ENCODE assay signal across 21 cellular contexts in the genomic region with DNA sequence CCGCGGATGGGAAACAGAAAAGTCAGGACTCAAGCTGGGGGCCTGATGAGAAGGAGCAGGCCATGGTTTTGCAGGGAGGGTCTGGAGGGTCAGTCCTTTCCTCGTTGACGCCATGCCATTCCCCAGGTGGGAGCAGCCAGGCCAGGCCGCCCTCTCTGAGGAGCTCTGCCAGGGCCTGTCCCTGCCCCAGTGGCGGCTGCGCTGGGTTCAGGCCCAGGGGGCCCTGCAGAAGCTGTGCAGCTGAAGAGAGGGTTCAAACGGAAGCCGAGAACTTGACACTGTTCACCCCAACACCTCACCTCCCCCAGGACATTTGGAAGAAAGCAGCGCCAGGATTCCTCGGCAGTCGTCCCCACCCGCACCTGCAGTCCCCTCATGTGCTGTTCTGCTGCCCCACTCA. TPM values are rescaled to one million over a fixed set of nuclear protein-coding genes. Genes with fewer than 3 reads are reported as not detected.
DNase-seq lines count a peak whose midpoint lies in the region; ATAC-seq, FAIRE-seq and TF ChIP-seq lines count a peak whose summit lies in the region.
"Had no signal": no experiment of that assay in that cellular context is flagged by ENCODE, and none has a peak within 500 bp of the region (broad histone marks: within the 10 kb centered on the region; RNA-seq: fewer than 3 reads in every experiment).

No MANE protein-coding gene starts in this region.

- DNase-seq in T-helper 2 cell treated with Interferon-gamma antibody and Interleukin-4, amounts not matched to agents 5 μg/mL and 100 μg/mL, for 36 hours (ENCODE audit: low spot score): no peak
- no peak for DNase-seq in T-helper 2 cell
- no peak for DNase-seq in stimulated activated naive CD8-positive, alpha-beta T cell treated with anti-CD3 and anti-CD28 coated beads, Interleukin-15, amount 100 ng/mL, for 72 hours
- DNase-seq in stimulated activated naive CD8-positive, alpha-beta T cell treated with anti-CD3 and anti-CD28 coated beads, Interleukin-15, Interleukin-2, amounts not matched to agents 100 U/mL and 50 U/mL, for 24 hours: no peak
- no peak for DNase-seq in nephron progenitor cell
- no peak for DNase-seq in A172 (ENCODE audit: low spot score)
- no peak for DNase-seq in D721Med (ENCODE audit: insufficient read length, low spot score)
- DNase-seq in activated CD8-positive, alpha-beta memory T cell treated with anti-CD3 and anti-CD28 coated beads, Interleukin-2, amount 10 ng/mL, durations not matched to agents 7 days and 5 days: no peak
- DNase-seq: 8988T, IMR-90, NCI-H1048, NCI-H1417, NCI-H1694, NCI-H2081, NCI-H2227 treated with DMSO at 0.1 percent for 48 hours, NCI-H526 treated with DMSO at 0.1 percent for 48 hours, PC-9, RPMI8226, SHP77 treated with DMSO at 0.1 percent for 48 hours had no signal

- no peak overlapping the region for H3K4me3 Mint-ChIP-seq in T-helper 2 cell treated with Interferon-gamma antibody and Interleukin-4, amounts not matched to agents 5 μg/mL and 100 μg/mL, for 36 hours
- no peak overlapping the region for H3K4me3 Mint-ChIP-seq in stimulated activated naive CD8-positive, alpha-beta T cell treated with anti-CD3 and anti-CD28 coated beads, Interleukin-15, amount 100 ng/mL, for 72 hours
- H3K4me3 Mint-ChIP-seq in nephron progenitor cell: no peak overlapping the region
- no peak overlapping the region for H3K4me3 Mint-ChIP-seq in activated CD8-positive, alpha-beta memory T cell treated with anti-CD3 and anti-CD28 coated beads, Interleukin-2, amount 10 ng/mL, durations not matched to agents 7 days and 5 days

- no peaks in the 10 kb centered on the region for H3K27me3 Mint-ChIP-seq in T-helper 2 cell treated with Interferon-gamma antibody and Interleukin-4, amounts not matched to agents 5 μg/mL and 100 μg/mL, for 36 hours (ENCODE audit: low read depth)
- no peaks in the 10 kb centered on the region for H3K27me3 Mint-ChIP-seq in stimulated activated naive CD8-positive, alpha-beta T cell treated with anti-CD3 and anti-CD28 coated beads, Interleukin-15, amount 100 ng/mL, for 72 hours
- H3K27me3 Mint-ChIP-seq in nephron progenitor cell (ENCODE audit: low read depth, poor library complexity): peaks cover 2% of the 10 kb centered on the region
- H3K27me3 Mint-ChIP-seq in activated CD8-positive, alpha-beta memory T cell treated with anti-CD3 and anti-CD28 coated beads, Interleukin-2, amount 10 ng/mL, durations not matched to agents 7 days and 5 days: no peaks in the 10 kb centered on the region

- FAIRE-seq in D721Med (lab: Jason Lieb, UNC): no peak
- FAIRE-seq: H54 had no signal

- no peaks in the 10 kb centered on the region for H3K4me1 Mint-ChIP-seq in T-helper 2 cell treated with Interferon-gamma antibody and Interleukin-4, amounts not matched to agents 5 μg/mL and 100 μg/mL, for 36 hours (ENCODE audit: low read depth)
- H3K4me1 Mint-ChIP-seq in stimulated activated naive CD8-positive, alpha-beta T cell treated with anti-CD3 and anti-CD28 coated beads, Interleukin-15, amount 100 ng/mL, for 72 hours: no peaks in the 10 kb centered on the region
- no peaks in the 10 kb centered on the region for H3K4me1 Mint-ChIP-seq in nephron progenitor cell
- H3K4me1 Mint-ChIP-seq in activated CD8-positive, alpha-beta memory T cell treated with anti-CD3 and anti-CD28 coated beads, Interleukin-2, amount 10 ng/mL, durations not matched to agents 7 days and 5 days: no peaks in the 10 kb centered on the region

- CTCF ChIA-PET in activated CD8-positive, alpha-beta memory T cell treated with anti-CD3 and anti-CD28 coated beads, Interleukin-2, amount 10 ng/mL, durations not matched to agents 7 days and 5 days (lab: Charles Lee): no interaction called here

- H3K36me3 Mint-ChIP-seq in T-helper 2 cell treated with Interferon-gamma antibody and Interleukin-4, amounts not matched to agents 5 μg/mL and 100 μg/mL, for 36 hours (ENCODE audit: low read depth): peaks cover 5% of the 10 kb centered on the region
- peaks cover 11% of the 10 kb centered on the region for H3K36me3 Mint-ChIP-seq in nephron progenitor cell (ENCODE audit: low read depth)
- H3K36me3 Mint-ChIP-seq in activated CD8-positive, alpha-beta memory T cell treated with anti-CD3 and anti-CD28 coated beads, Interleukin-2, amount 10 ng/mL, durations not matched to agents 7 days and 5 days: peaks cover 7% of the 10 kb centered on the region

- TF ChIP-seq CTCF in nephron progenitor cell (IDR thresholded peaks at IDR 0.05) (no peak), D721Med (IDR thresholded peaks at IDR 0.05; ENCODE audit: insufficient read depth, missing control alignments) (no peak)

- H3K27ac Mint-ChIP-seq in T-helper 2 cell treated with Interferon-gamma antibody and Interleukin-4, amounts not matched to agents 5 μg/mL and 100 μg/mL, for 36 hours: peak overlapping the region; percentile 4
- H3K27ac Mint-ChIP-seq in stimulated activated naive CD8-positive, alpha-beta T cell treated with anti-CD3 and anti-CD28 coated beads, Interleukin-15, amount 100 ng/mL, for 72 hours: peak overlapping the region in 1 of 2 donors; percentile 24
- H3K27ac Mint-ChIP-seq in nephron progenitor cell: peak overlapping the region; percentile 92
- no peak overlapping the region for H3K27ac Mint-ChIP-seq in activated CD8-positive, alpha-beta memory T cell treated with anti-CD3 and anti-CD28 coated beads, Interleukin-2, amount 10 ng/mL, durations not matched to agents 7 days and 5 days

- H3K9me3 Mint-ChIP-seq in T-helper 2 cell treated with Interferon-gamma antibody and Interleukin-4, amounts not matched to agents 5 μg/mL and 100 μg/mL, for 36 hours: no peaks in the 10 kb centered on the region
- no peaks in the 10 kb centered on the region for H3K9me3 Mint-ChIP-seq in stimulated activated naive CD8-positive, alpha-beta T cell treated with anti-CD3 and anti-CD28 coated beads, Interleukin-15, amount 100 ng/mL, for 72 hours
- no peaks in the 10 kb centered on the region for H3K9me3 Mint-ChIP-seq in nephron progenitor cell
- H3K9me3 Mint-ChIP-seq in activated CD8-positive, alpha-beta memory T cell treated with anti-CD3 and anti-CD28 coated beads, Interleukin-2, amount 10 ng/mL, durations not matched to agents 7 days and 5 days (ENCODE audit: low read depth): no peaks in the 10 kb centered on the region

- ATAC-seq in stimulated activated naive CD8-positive, alpha-beta T cell treated with anti-CD3 and anti-CD28 coated beads, Interleukin-15, amount 100 ng/mL, for 72 hours: peak; percentile 26
- ATAC-seq in stimulated activated naive CD8-positive, alpha-beta T cell treated with anti-CD3 and anti-CD28 coated beads, Interleukin-15, Interleukin-2, amounts not matched to agents 100 U/mL and 50 U/mL, for 24 hours: no peak
- ATAC-seq in activated CD8-positive, alpha-beta memory T cell treated with anti-CD3 and anti-CD28 coated beads, Interleukin-2, amount 10 ng/mL, durations not matched to agents 7 days and 5 days: no peak

RNA-seq across cellular contexts. Expression of a gene that starts 6.1 kb away (rescaled TPM):
- total RNA-seq in A172 (2014; rRNA removed; shearing (Covaris generic)): 105 and 110 TPM in 2 replicates
- 100 to 1,000 TPM; 110 to 117 TPM for total RNA-seq in activated CD8-positive, alpha-beta memory T cell treated with anti-CD3 and anti-CD28 coated beads, Interleukin-2, amount 10 ng/mL, durations not matched to agents 7 days and 5 days

RNA-seq across cellular contexts. Expression of a gene that starts 10.2 kb away (rescaled TPM):
- 17.6 and 18.9 TPM in 2 replicates for total RNA-seq in A172 (2014; rRNA removed; shearing (Covaris generic))
- 10 to 100 TPM; 49.0 to 59.2 TPM for total RNA-seq in activated CD8-positive, alpha-beta memory T cell treated with anti-CD3 and anti-CD28 coated beads, Interleukin-2, amount 10 ng/mL, durations not matched to agents 7 days and 5 days

RNA-seq across cellular contexts. Expression of a gene that starts 18.8 kb away (rescaled TPM):
- 0.12 and 1.4 TPM in 2 replicates for total RNA-seq in A172 (2014; rRNA removed; shearing (Covaris generic))
- 1 to 10 TPM; 1.2 to 1.9 TPM for total RNA-seq in activated CD8-positive, alpha-beta memory T cell treated with anti-CD3 and anti-CD28 coated beads, Interleukin-2, amount 10 ng/mL, durations not matched to agents 7 days and 5 days
- total RNA-seq: IMR-90 had no signal

RNA-seq across cellular contexts. Expression of a gene that starts 25.4 kb away (rescaled TPM):
- 483 and 1,012 TPM in 2 replicates for total RNA-seq in A172 (2014; rRNA removed; shearing (Covaris generic))
- 100 to 1,000 TPM; 394 to 417 TPM for total RNA-seq in activated CD8-positive, alpha-beta memory T cell treated with anti-CD3 and anti-CD28 coated beads, Interleukin-2, amount 10 ng/mL, durations not matched to agents 7 days and 5 days

RNA-seq across cellular contexts. Expression of a gene that starts 36.8 kb away (rescaled TPM):
- not detected in 2 replicates for total RNA-seq in A172 (2014; rRNA removed; shearing (Covaris generic))
- not detected for total RNA-seq in activated CD8-positive, alpha-beta memory T cell treated with anti-CD3 and anti-CD28 coated beads, Interleukin-2, amount 10 ng/mL, durations not matched to agents 7 days and 5 days
- total RNA-seq: IMR-90, NCI-H460, PC-9 had no signal
